Comparison of ENCODE assay signal across 24 cellular contexts in genomic region chr2:192828175-192828574, GRCh38.
"Had no signal": no experiment of that assay in that cellular context is flagged by ENCODE, and none has a peak within 500 bp of the region (broad histone marks: within the 10 kb centered on the region; RNA-seq: fewer than 3 reads in every experiment).

No MANE protein-coding gene starts in this region.

- H3K9me3 Mint-ChIP-seq: activated CD4-positive, alpha-beta T cell treated with anti-CD3 and anti-CD28 coated beads, Interleukin-2, amount 10 ng/mL, durations not matched to agents 7 days and 5 days; activated T-helper 2 cell treated with anti-CD3 and anti-CD28 coated beads, Interferon-gamma antibody, Interleukin-2, Interleukin-4, amounts not matched to agents 10 μg/mL and 5 μg/mL and 100 μg/mL, durations not matched to agents 14 hours and 24 hours and 36 hours had no signal

- H3K9me3 ChIP-seq: adrenal gland had no signal

- H3K27me3 Mint-ChIP-seq: activated CD4-positive, alpha-beta memory T cell treated with anti-CD3 and anti-CD28 coated beads for 36 hours; activated CD4-positive, alpha-beta T cell treated with anti-CD3 and anti-CD28 coated beads, Interleukin-2, amount 10 ng/mL, durations not matched to agents 7 days and 5 days; activated naive CD8-positive, alpha-beta T cell treated with anti-CD3 and anti-CD28 coated beads, Interleukin-2, amount 10 ng/mL, durations not matched to agents 7 days and 5 days; T-cell had no signal

- H3K4me3 Mint-ChIP-seq: activated CD4-positive, alpha-beta memory T cell treated with anti-CD3 and anti-CD28 coated beads for 36 hours; activated CD4-positive, alpha-beta T cell treated with anti-CD3 and anti-CD28 coated beads, Interleukin-2, amount 10 ng/mL, durations not matched to agents 7 days and 5 days; activated naive CD8-positive, alpha-beta T cell treated with anti-CD3 and anti-CD28 coated beads, Interleukin-2, amount 10 ng/mL, durations not matched to agents 7 days and 5 days; activated T-cell treated with anti-CD3 and anti-CD28 coated beads, Interleukin-2, amount 50 U/mL, for 72 hours; T-cell had no signal

- H3K4me2 ChIP-seq: PC-9 had no signal

- FAIRE-seq: TTC549 had no signal

- H3K4me1 ChIP-seq: adrenal gland had no signal

- H3K36me3 Mint-ChIP-seq: activated CD4-positive, alpha-beta memory T cell treated with anti-CD3 and anti-CD28 coated beads for 36 hours; activated naive CD8-positive, alpha-beta T cell treated with anti-CD3 and anti-CD28 coated beads, Interleukin-2, amount 10 ng/mL, durations not matched to agents 7 days and 5 days; T-cell had no signal

- H3K27me3 ChIP-seq: adrenal gland had no signal

- H3K27ac Mint-ChIP-seq: activated CD4-positive, alpha-beta memory T cell treated with anti-CD3 and anti-CD28 coated beads for 36 hours; activated CD4-positive, alpha-beta T cell treated with anti-CD3 and anti-CD28 coated beads, Interleukin-2, amount 10 ng/mL, durations not matched to agents 7 days and 5 days; activated naive CD8-positive, alpha-beta T cell treated with anti-CD3 and anti-CD28 coated beads, Interleukin-2, amount 10 ng/mL, durations not matched to agents 7 days and 5 days; activated T-cell treated with anti-CD3 and anti-CD28 coated beads, Interleukin-2, amount 50 U/mL, for 72 hours; activated T-helper 2 cell treated with anti-CD3 and anti-CD28 coated beads, Interferon-gamma antibody, Interleukin-2, Interleukin-4, amounts not matched to agents 10 μg/mL and 5 μg/mL and 100 μg/mL, durations not matched to agents 14 hours and 24 hours and 36 hours; T-cell had no signal

- ATAC-seq: activated T-cell treated with anti-CD3 and anti-CD28 coated beads, Interleukin-2, amount 50 U/mL, for 72 hours; T-cell had no signal

- H2AFZ ChIP-seq: PC-9 had no signal

- H3K27ac ChIP-seq: adrenal gland, PC-9, VCaP had no signal

- H3K36me3 ChIP-seq: adrenal gland had no signal

- H3K4me1 Mint-ChIP-seq: activated CD4-positive, alpha-beta T cell treated with anti-CD3 and anti-CD28 coated beads, Interleukin-2, amount 10 ng/mL, durations not matched to agents 7 days and 5 days; activated naive CD8-positive, alpha-beta T cell treated with anti-CD3 and anti-CD28 coated beads, Interleukin-2, amount 10 ng/mL, durations not matched to agents 7 days and 5 days; T-cell had no signal

- H3K4me3 ChIP-seq: adrenal gland, PC-9 had no signal

- DNase-seq: activated CD4-positive, alpha-beta memory T cell treated with anti-CD3 and anti-CD28 coated beads for 36 hours; activated CD4-positive, alpha-beta T cell treated with anti-CD3 and anti-CD28 coated beads, Interleukin-2, amount 10 ng/mL, durations not matched to agents 7 days and 5 days; activated CD4-positive, CD25-positive, alpha-beta regulatory T cell; activated CD8-positive, alpha-beta memory T cell treated with anti-CD3 and anti-CD28 coated beads for 24 hours; activated naive CD4-positive, alpha-beta T cell treated with anti-CD3 and anti-CD28 coated beads, Interleukin-2, amount 50 U/mL, for 16 hours; activated naive CD8-positive, alpha-beta T cell treated with anti-CD3 and anti-CD28 coated beads, Interleukin-2, amount 10 ng/mL, durations not matched to agents 7 days and 5 days; activated T-cell treated with anti-CD3 and anti-CD28 coated beads, Interleukin-2, amount 50 U/mL, for 72 hours; Kasumi-1; KBM-7; NCI-H1105 treated with DMSO at 0.1 percent for 48 hours; NCI-H1436 treated with DMSO at 0.1 percent for 48 hours; NCI-H187; NCI-H2081; NCI-H446; NCI-H524; PC-9; SIG-M5; T-cell; T-helper 2 cell; T1000 had no signal
